24 cellular contexts compared by ENCODE assay signal in genomic region chr2:207693641-207694249, GRCh38.
"Had no signal": no experiment of that assay in that cellular context is flagged by ENCODE, and none has a peak within 500 bp of the region (broad histone marks: within the 10 kb centered on the region; RNA-seq: fewer than 3 reads in every experiment).

No MANE protein-coding gene starts in this region.

- H3K9ac ChIP-seq: KMS-11 had no signal

- H3K27ac ChIP-seq: breast epithelium, KMS-11 had no signal

- DNase-seq: activated CD4-positive, alpha-beta T cell treated with anti-CD3 and anti-CD28 coated beads for 48 hours; activated CD4-positive, alpha-beta T cell treated with anti-CD3 and anti-CD28 coated beads, Interleukin-2, amount 50 U/mL, for 4 hours; activated CD4-positive, CD25-positive, alpha-beta regulatory T cell treated with anti-CD3 and anti-CD28 coated beads, Interleukin-2, amount 50 U/mL, for 72 hours; activated CD8-positive, alpha-beta memory T cell treated with anti-CD3 and anti-CD28 coated beads, Interleukin-2, amount 10 ng/mL, durations not matched to agents 7 days and 5 days; activated effector memory CD4-positive, alpha-beta T cell treated with Interleukin-2 at 50 U/mL for 16 hours; activated naive CD4-positive, alpha-beta T cell; activated T-cell treated with anti-CD3 and anti-CD28 coated beads, Interleukin-2, amount 50 U/mL, for 24 hours; aorta; caudate nucleus; NCI-H1092; NCI-H1417 treated with DMSO at 0.1 percent for 48 hours; NCI-H1694; NCI-H2029; NCI-H345; NCI-H510A; NCI-H69; SHP77 treated with DMSO at 0.1 percent for 48 hours; T-helper 17 cell; T-helper 9 cell had no signal

- H3K4me3 Mint-ChIP-seq: activated CD8-positive, alpha-beta memory T cell treated with anti-CD3 and anti-CD28 coated beads, Interleukin-2, amount 10 ng/mL, durations not matched to agents 7 days and 5 days; activated naive CD4-positive, alpha-beta T cell treated with anti-CD3 and anti-CD28 coated beads, Interleukin-2, amount 50 U/mL, for 24 hours; activated T-cell treated with anti-CD3 and anti-CD28 coated beads, Interleukin-2, amount 50 U/mL, for 24 hours; activated T-helper 1 cell treated with anti-CD3 and anti-CD28 coated beads, Interleukin-12 subunit alpha, Interleukin-12 subunit beta, Interleukin-2, Interleukin-4 antibody, amounts not matched to agents 30 ng/mL and 10 ng/mL and 1 ng/mL, durations not matched to agents 14 hours and 24 hours and 36 hours; T-helper 17 cell; WTC11 had no signal

- H3K4me1 ChIP-seq: breast epithelium had no signal

- H3K36me3 ChIP-seq: breast epithelium had no signal

- H3K27me3 Mint-ChIP-seq: activated CD8-positive, alpha-beta memory T cell treated with anti-CD3 and anti-CD28 coated beads, Interleukin-2, amount 10 ng/mL, durations not matched to agents 7 days and 5 days; activated naive CD4-positive, alpha-beta T cell treated with anti-CD3 and anti-CD28 coated beads, Interleukin-2, amount 50 U/mL, for 24 hours; activated T-cell treated with anti-CD3 and anti-CD28 coated beads, Interleukin-2, amount 50 U/mL, for 24 hours had no signal

- H3K4me2 ChIP-seq: KMS-11 had no signal

- H3K27ac Mint-ChIP-seq: activated CD8-positive, alpha-beta memory T cell treated with anti-CD3 and anti-CD28 coated beads, Interleukin-2, amount 10 ng/mL, durations not matched to agents 7 days and 5 days; activated naive CD4-positive, alpha-beta T cell treated with anti-CD3 and anti-CD28 coated beads, Interleukin-2, amount 50 U/mL, for 24 hours; activated T-cell treated with anti-CD3 and anti-CD28 coated beads, Interleukin-2, amount 50 U/mL, for 24 hours; activated T-helper 1 cell treated with anti-CD3 and anti-CD28 coated beads, Interleukin-12 subunit alpha, Interleukin-12 subunit beta, Interleukin-2, Interleukin-4 antibody, amounts not matched to agents 30 ng/mL and 10 ng/mL and 1 ng/mL, durations not matched to agents 14 hours and 24 hours and 36 hours; T-helper 17 cell; WTC11 had no signal

- H3K4me3 ChIP-seq: breast epithelium had no signal

- H3K36me3 Mint-ChIP-seq: activated CD8-positive, alpha-beta memory T cell treated with anti-CD3 and anti-CD28 coated beads, Interleukin-2, amount 10 ng/mL, durations not matched to agents 7 days and 5 days; activated naive CD4-positive, alpha-beta T cell treated with anti-CD3 and anti-CD28 coated beads, Interleukin-2, amount 50 U/mL, for 24 hours; WTC11 had no signal

- ATAC-seq: activated CD8-positive, alpha-beta memory T cell treated with anti-CD3 and anti-CD28 coated beads, Interleukin-2, amount 10 ng/mL, durations not matched to agents 7 days and 5 days; T-helper 17 cell; WTC11 had no signal

- H3K27me3 ChIP-seq: breast epithelium had no signal

- H3K9me3 ChIP-seq: breast epithelium had no signal

- H3K9me3 Mint-ChIP-seq: activated naive CD4-positive, alpha-beta T cell treated with anti-CD3 and anti-CD28 coated beads, Interleukin-2, amount 50 U/mL, for 24 hours; activated T-cell treated with anti-CD3 and anti-CD28 coated beads, Interleukin-2, amount 50 U/mL, for 24 hours; activated T-helper 1 cell treated with anti-CD3 and anti-CD28 coated beads, Interleukin-12 subunit alpha, Interleukin-12 subunit beta, Interleukin-2, Interleukin-4 antibody, amounts not matched to agents 30 ng/mL and 10 ng/mL and 1 ng/mL, durations not matched to agents 14 hours and 24 hours and 36 hours had no signal
